13 cellular contexts compared by ENCODE assay signal in genomic region chr14:100281286-100282082, GRCh38. TPM values are rescaled to one million over a fixed set of nuclear protein-coding genes. Genes with fewer than 3 reads are reported as not detected.
DNase-seq lines count a peak whose midpoint lies in the region; ATAC-seq and TF ChIP-seq lines count a peak whose summit lies in the region.
"Had no signal": no experiment of that assay in that cellular context is flagged by ENCODE, and none has a peak within 500 bp of the region (broad histone marks: within the 10 kb centered on the region; RNA-seq: fewer than 3 reads in every experiment).

No MANE protein-coding gene starts in this region.

- H3K9me3 Mint-ChIP-seq in activated CD4-positive, alpha-beta memory T cell treated with anti-CD3 and anti-CD28 coated beads for 36 hours = no peaks in the 10 kb centered on the region
- no peaks in the 10 kb centered on the region for H3K9me3 Mint-ChIP-seq in activated CD4-positive, alpha-beta memory T cell treated with anti-CD3 and anti-CD28 coated beads, Interleukin-2, amount 10 ng/mL, durations not matched to agents 7 days and 5 days
- no peaks in the 10 kb centered on the region for H3K9me3 Mint-ChIP-seq in activated CD8-positive, alpha-beta T cell treated with anti-CD3 and anti-CD28 coated beads for 36 hours
- H3K9me3 Mint-ChIP-seq in stimulated activated naive B cell treated with anti-CD40 and anti-IgM and Interleukin-4, amounts not matched to agents 10 μg/mL and 1 μg/mL and 100 μg/mL, for 72 hours = no peaks in the 10 kb centered on the region

- no peak for DNase-seq in activated CD4-positive, alpha-beta memory T cell treated with anti-CD3 and anti-CD28 coated beads for 36 hours
- DNase-seq in activated CD4-positive, alpha-beta memory T cell treated with anti-CD3 and anti-CD28 coated beads, Interleukin-2, amount 10 ng/mL, durations not matched to agents 7 days and 5 days = no peak
- DNase-seq in activated CD8-positive, alpha-beta T cell treated with anti-CD3 and anti-CD28 coated beads for 36 hours = no peak
- DNase-seq in left lobe of liver (ENCODE audit: low spot score) (peak; percentile 38), NCI-H1417 treated with DMSO at 0.1 percent for 48 hours (lab: John Stamatoyannopoulos, UW) (no peak), HCEC 1CT (no peak)
- DNase-seq in stimulated activated naive B cell treated with anti-CD40 and anti-IgM and Interleukin-4, amounts not matched to agents 10 μg/mL and 1 μg/mL and 100 μg/mL, for 72 hours = no peak
- DNase-seq in activated CD4-positive, alpha-beta T cell treated with anti-CD3 and anti-CD28 coated beads for 4 hours = no peak
- DNase-seq: GOT3, NCI-H226, small intestine had no signal

- H3K4me1 Mint-ChIP-seq in activated CD4-positive, alpha-beta memory T cell treated with anti-CD3 and anti-CD28 coated beads for 36 hours (ENCODE audit: low read depth) = peaks cover 24% of the 10 kb centered on the region
- H3K4me1 Mint-ChIP-seq in activated CD4-positive, alpha-beta memory T cell treated with anti-CD3 and anti-CD28 coated beads, Interleukin-2, amount 10 ng/mL, durations not matched to agents 7 days and 5 days = peaks cover 35% of the 10 kb centered on the region
- H3K4me1 Mint-ChIP-seq in activated CD8-positive, alpha-beta T cell treated with anti-CD3 and anti-CD28 coated beads for 36 hours (ENCODE audit: low read depth) = peaks cover 36% of the 10 kb centered on the region
- peaks cover 25 to 30% of the 10 kb centered on the region in 2 donors for H3K4me1 Mint-ChIP-seq in stimulated activated naive B cell treated with anti-CD40 and anti-IgM and Interleukin-4, amounts not matched to agents 10 μg/mL and 1 μg/mL and 100 μg/mL, for 72 hours

- TF ChIP-seq CTCF in activated CD8-positive, alpha-beta T cell treated with anti-CD3 and anti-CD28 coated beads for 36 hours (IDR thresholded peaks at IDR 0.05) = no peak

- peak overlapping the region; percentile 34 for H3K27ac Mint-ChIP-seq in activated CD4-positive, alpha-beta memory T cell treated with anti-CD3 and anti-CD28 coated beads for 36 hours
- H3K27ac Mint-ChIP-seq in activated CD4-positive, alpha-beta memory T cell treated with anti-CD3 and anti-CD28 coated beads, Interleukin-2, amount 10 ng/mL, durations not matched to agents 7 days and 5 days = no peak overlapping the region
- H3K27ac Mint-ChIP-seq in activated CD8-positive, alpha-beta T cell treated with anti-CD3 and anti-CD28 coated beads for 36 hours = peak overlapping the region; percentile 19
- H3K27ac Mint-ChIP-seq in stimulated activated naive B cell treated with anti-CD40 and anti-IgM and Interleukin-4, amounts not matched to agents 10 μg/mL and 1 μg/mL and 100 μg/mL, for 72 hours = peak overlapping the region; percentile 71

- POLR2A ChIA-PET in activated CD4-positive, alpha-beta memory T cell treated with anti-CD3 and anti-CD28 coated beads for 36 hours (lab: Charles Lee) = no interaction called here
- POLR2A ChIA-PET in activated CD4-positive, alpha-beta memory T cell treated with anti-CD3 and anti-CD28 coated beads, Interleukin-2, amount 10 ng/mL, durations not matched to agents 7 days and 5 days (lab: Charles Lee) = no interaction called here
- POLR2A ChIA-PET in activated CD8-positive, alpha-beta T cell treated with anti-CD3 and anti-CD28 coated beads for 36 hours (lab: Charles Lee) = no interaction called here

- CTCF ChIA-PET in activated CD4-positive, alpha-beta memory T cell treated with anti-CD3 and anti-CD28 coated beads for 36 hours (lab: Charles Lee) = interaction anchor here (2.4 kb wide), 1 partner anchor 41 kb away, joined by 13 read pairs; no protein-coding TSS in a partner anchor
- CTCF ChIA-PET in activated CD4-positive, alpha-beta memory T cell treated with anti-CD3 and anti-CD28 coated beads, Interleukin-2, amount 10 ng/mL, durations not matched to agents 7 days and 5 days (lab: Charles Lee) = interaction anchor here (0.6 to 5.9 kb wide), 3 partner anchors 20 to 45 kb away, joined by 3 to 31 read pairs (median 5); no protein-coding TSS in a partner anchor
- CTCF ChIA-PET in activated CD8-positive, alpha-beta T cell treated with anti-CD3 and anti-CD28 coated beads for 36 hours (lab: Charles Lee) = interaction anchor here (1.0 to 5.2 kb wide), 3 partner anchors 7 to 68 kb away, joined by 3 to 39 read pairs (median 6); no protein-coding TSS in a partner anchor

- H3K4me3 Mint-ChIP-seq in activated CD4-positive, alpha-beta memory T cell treated with anti-CD3 and anti-CD28 coated beads for 36 hours = no peak overlapping the region
- no peak overlapping the region for H3K4me3 Mint-ChIP-seq in activated CD4-positive, alpha-beta memory T cell treated with anti-CD3 and anti-CD28 coated beads, Interleukin-2, amount 10 ng/mL, durations not matched to agents 7 days and 5 days
- H3K4me3 Mint-ChIP-seq in activated CD8-positive, alpha-beta T cell treated with anti-CD3 and anti-CD28 coated beads for 36 hours = no peak overlapping the region
- H3K4me3 Mint-ChIP-seq in stimulated activated naive B cell treated with anti-CD40 and anti-IgM and Interleukin-4, amounts not matched to agents 10 μg/mL and 1 μg/mL and 100 μg/mL, for 72 hours = no peak overlapping the region

- peaks cover 5% of the 10 kb centered on the region for H3K36me3 Mint-ChIP-seq in activated CD4-positive, alpha-beta memory T cell treated with anti-CD3 and anti-CD28 coated beads for 36 hours
- H3K36me3 Mint-ChIP-seq in activated CD4-positive, alpha-beta memory T cell treated with anti-CD3 and anti-CD28 coated beads, Interleukin-2, amount 10 ng/mL, durations not matched to agents 7 days and 5 days (ENCODE audit: low read depth) = peaks cover 18% of the 10 kb centered on the region
- peaks cover 20% of the 10 kb centered on the region for H3K36me3 Mint-ChIP-seq in activated CD8-positive, alpha-beta T cell treated with anti-CD3 and anti-CD28 coated beads for 36 hours (ENCODE audit: low read depth)
- peaks cover 2 to 14% of the 10 kb centered on the region in 2 donors for H3K36me3 Mint-ChIP-seq in stimulated activated naive B cell treated with anti-CD40 and anti-IgM and Interleukin-4, amounts not matched to agents 10 μg/mL and 1 μg/mL and 100 μg/mL, for 72 hours

- no peaks in the 10 kb centered on the region for H3K27me3 Mint-ChIP-seq in activated CD4-positive, alpha-beta memory T cell treated with anti-CD3 and anti-CD28 coated beads for 36 hours
- H3K27me3 Mint-ChIP-seq in activated CD4-positive, alpha-beta memory T cell treated with anti-CD3 and anti-CD28 coated beads, Interleukin-2, amount 10 ng/mL, durations not matched to agents 7 days and 5 days = no peaks in the 10 kb centered on the region
- H3K27me3 Mint-ChIP-seq in activated CD8-positive, alpha-beta T cell treated with anti-CD3 and anti-CD28 coated beads for 36 hours = no peaks in the 10 kb centered on the region
- H3K27me3 Mint-ChIP-seq in stimulated activated naive B cell treated with anti-CD40 and anti-IgM and Interleukin-4, amounts not matched to agents 10 μg/mL and 1 μg/mL and 100 μg/mL, for 72 hours = no peaks in the 10 kb centered on the region

- intact Hi-C loops in activated CD4-positive, alpha-beta memory T cell treated with anti-CD3 and anti-CD28 coated beads for 36 hours (cut with micrococcal nuclease) = no loop called here
- intact Hi-C loops in activated CD8-positive, alpha-beta T cell treated with anti-CD3 and anti-CD28 coated beads for 36 hours (cut with micrococcal nuclease) = no loop called here

- no peak for ATAC-seq in activated CD8-positive, alpha-beta T cell treated with anti-CD3 and anti-CD28 coated beads for 36 hours
- no peak for ATAC-seq in left lobe of liver
- no peak for ATAC-seq in stimulated activated naive B cell treated with anti-CD40 and anti-IgM and Interleukin-4, amounts not matched to agents 10 μg/mL and 1 μg/mL and 100 μg/mL, for 72 hours (replicated peaks)
- ATAC-seq: SK-N-SH treated with all-trans-retinoic acid at 6 μM for 48 hours had no signal

RNA-seq across cellular contexts. Expression of gene SLC25A29, which starts 24.8 kb away (rescaled TPM):
- total RNA-seq in activated CD4-positive, alpha-beta memory T cell treated with anti-CD3 and anti-CD28 coated beads for 36 hours = 10 to 100 TPM; 14.9 to 15.7 TPM
- 1 to 10 TPM; 8.2 to 8.9 TPM for total RNA-seq in activated CD4-positive, alpha-beta memory T cell treated with anti-CD3 and anti-CD28 coated beads, Interleukin-2, amount 10 ng/mL, durations not matched to agents 7 days and 5 days
- total RNA-seq in activated CD8-positive, alpha-beta T cell treated with anti-CD3 and anti-CD28 coated beads for 36 hours = 10 to 100 TPM; 23.6 to 24.7 TPM
- total RNA-seq in left lobe of liver = 34.1 TPM

RNA-seq across cellular contexts. Expression of gene SLC25A47, which starts 41.7 kb away (rescaled TPM):
- not detected for total RNA-seq in activated CD4-positive, alpha-beta memory T cell treated with anti-CD3 and anti-CD28 coated beads for 36 hours
- not detected for total RNA-seq in activated CD4-positive, alpha-beta memory T cell treated with anti-CD3 and anti-CD28 coated beads, Interleukin-2, amount 10 ng/mL, durations not matched to agents 7 days and 5 days
- total RNA-seq in activated CD8-positive, alpha-beta T cell treated with anti-CD3 and anti-CD28 coated beads for 36 hours = not detected
- 191 TPM for total RNA-seq in left lobe of liver
- total RNA-seq: esophagus muscularis mucosa had no signal

RNA-seq across cellular contexts. Expression of gene YY1, which starts 42.5 kb away (rescaled TPM):
- total RNA-seq in activated CD4-positive, alpha-beta memory T cell treated with anti-CD3 and anti-CD28 coated beads for 36 hours = 10 to 100 TPM; 88.6 to 98.2 TPM
- total RNA-seq in activated CD4-positive, alpha-beta memory T cell treated with anti-CD3 and anti-CD28 coated beads, Interleukin-2, amount 10 ng/mL, durations not matched to agents 7 days and 5 days = 10 to 100 TPM; 94.0 to 95.6 TPM
- total RNA-seq in activated CD8-positive, alpha-beta T cell treated with anti-CD3 and anti-CD28 coated beads for 36 hours = 100 to 1,000 TPM; 105 TPM
- 34.2 TPM for total RNA-seq in left lobe of liver

Comparison
In these comparisons a context has a peak if more than half of its experiments do, and no peak if none do; other contexts are left out.
1. RNA of gene SLC25A47, which starts 41.7 kb away (total RNA-seq): 191 TPM in left lobe of liver (single experiment); not detected in activated CD8-positive, alpha-beta T cell treated with anti-CD3 and anti-CD28 coated beads for 36 hours, not detected in activated CD4-positive, alpha-beta memory T cell treated with anti-CD3 and anti-CD28 coated beads for 36 hours and not detected in activated CD4-positive, alpha-beta memory T cell treated with anti-CD3 and anti-CD28 coated beads, Interleukin-2, amount 10 ng/mL, durations not matched to agents 7 days and 5 days; every median in the first group is over 100 times any median in the second.